In genomic region chr13:50152655-50153309, GRCh38 we compare ENCODE assay signal across 1 cellular context.
TF ChIP-seq lines count a peak whose summit lies in the region.

No MANE protein-coding gene starts in this region.

TF ChIP-seq in GM12878, 131 proteins besides CTCF, POLR2A, EP300 and RAD21 (continued from another document):
- TF ChIP-seq ZBTB4 (CRISPR knock-in tag; IDR thresholded peaks at IDR 0.05) (no peak), MXI1 (IDR thresholded peaks at IDR 0.05; ENCODE audit: low read depth, low read length) (no peak), NBN (IDR thresholded peaks at IDR 0.05) (no peak), RAD51 (IDR thresholded peaks at IDR 0.05) (no peak), NRF1 (conservative IDR thresholded peaks at IDR 0.05; ENCODE audit: low read depth, low read length) (no peak), LARP7 (IDR thresholded peaks at IDR 0.05) (no peak), TCF7 (IDR thresholded peaks at IDR 0.05; ENCODE audit: borderline replicate concordance) (no peak)
